In genomic region chr12:44462729-44463128, GRCh38 we compare ENCODE assay signal across 9 cellular contexts.
"Had no signal": no experiment of that assay in that cellular context is flagged by ENCODE, and none has a peak within 500 bp of the region (broad histone marks: within the 10 kb centered on the region; RNA-seq: fewer than 3 reads in every experiment).

No MANE protein-coding gene starts in this region.

- H3K4me1 ChIP-seq: HAP-1 had no signal

- H3K36me3 ChIP-seq: HAP-1 had no signal

- DNase-seq: GM23248, GOT3, H7, H9, HCEC 1CT, HFFc6 had no signal

- H3K9me3 ChIP-seq: HAP-1 had no signal

- H3K27ac ChIP-seq: GM23248 had no signal

- H3K9ac ChIP-seq: GM23248 had no signal

- H2AFZ ChIP-seq: GM23248, GM23338 had no signal

- H3K4me3 ChIP-seq: GM23248, GM23338, HAP-1 had no signal

- H3K4me3 Mint-ChIP-seq: GM23338, H9, HFFc6 had no signal

- H3K27ac Mint-ChIP-seq: GM23338, H9, HFFc6 had no signal

- ATAC-seq: GM23338, HCT116 had no signal

- H3K4me2 ChIP-seq: GM23338 had no signal
